Comparison of ENCODE assay signal across 1 cellular context in the genomic region with DNA sequence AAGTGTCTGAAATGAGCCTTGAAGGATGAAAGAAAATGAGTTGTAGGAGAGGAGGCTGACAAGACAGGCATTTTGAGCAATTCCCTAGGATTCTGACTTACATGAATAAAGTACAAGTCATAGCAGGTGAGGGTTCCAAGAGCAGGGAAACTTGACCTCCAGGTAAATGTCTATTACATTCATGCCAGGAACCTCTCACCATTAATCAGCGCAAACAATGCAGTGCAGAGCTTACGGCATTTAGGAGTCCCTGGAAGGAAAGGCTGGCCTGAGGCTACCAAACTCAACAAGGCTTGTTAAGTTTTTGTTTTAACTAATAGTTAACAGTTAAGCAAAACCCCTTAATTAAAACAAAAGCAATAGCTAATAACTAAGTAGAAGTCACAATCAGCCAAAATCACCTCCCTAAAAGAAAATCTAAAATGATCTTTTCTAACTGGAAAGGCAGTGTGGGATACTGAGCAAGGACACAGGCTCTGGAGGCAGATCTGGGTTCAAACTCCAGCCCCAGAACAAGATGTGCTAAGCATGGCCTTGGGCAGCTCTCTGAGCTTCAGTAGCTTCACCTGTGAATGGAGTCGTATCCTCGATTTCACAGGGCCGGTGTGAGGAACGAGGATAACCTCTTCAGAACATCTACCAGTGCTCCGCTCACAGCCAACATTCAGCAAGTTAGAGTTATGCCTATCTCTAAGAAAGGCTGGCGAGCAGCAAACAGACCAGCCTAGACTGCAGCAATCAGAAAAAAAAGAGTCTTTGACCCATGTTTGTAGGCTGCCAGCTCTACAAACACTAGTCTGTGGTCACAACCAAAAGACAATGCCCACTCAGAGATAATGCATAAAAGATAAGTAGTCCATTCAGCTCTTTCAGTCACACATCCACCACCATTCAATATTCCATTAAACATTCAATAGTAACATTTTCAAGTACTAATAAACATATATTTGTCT.
A peak's percentile ranks its signal among the peaks of the same experiment; 100 is the strongest.
TF ChIP-seq lines count a peak whose summit lies in the region.

No MANE protein-coding gene starts in this region.

TF ChIP-seq in HepG2, 621 proteins besides CTCF, POLR2A, EP300 and RAD21 (continued from another document):
- TF ChIP-seq, protein P1, sequence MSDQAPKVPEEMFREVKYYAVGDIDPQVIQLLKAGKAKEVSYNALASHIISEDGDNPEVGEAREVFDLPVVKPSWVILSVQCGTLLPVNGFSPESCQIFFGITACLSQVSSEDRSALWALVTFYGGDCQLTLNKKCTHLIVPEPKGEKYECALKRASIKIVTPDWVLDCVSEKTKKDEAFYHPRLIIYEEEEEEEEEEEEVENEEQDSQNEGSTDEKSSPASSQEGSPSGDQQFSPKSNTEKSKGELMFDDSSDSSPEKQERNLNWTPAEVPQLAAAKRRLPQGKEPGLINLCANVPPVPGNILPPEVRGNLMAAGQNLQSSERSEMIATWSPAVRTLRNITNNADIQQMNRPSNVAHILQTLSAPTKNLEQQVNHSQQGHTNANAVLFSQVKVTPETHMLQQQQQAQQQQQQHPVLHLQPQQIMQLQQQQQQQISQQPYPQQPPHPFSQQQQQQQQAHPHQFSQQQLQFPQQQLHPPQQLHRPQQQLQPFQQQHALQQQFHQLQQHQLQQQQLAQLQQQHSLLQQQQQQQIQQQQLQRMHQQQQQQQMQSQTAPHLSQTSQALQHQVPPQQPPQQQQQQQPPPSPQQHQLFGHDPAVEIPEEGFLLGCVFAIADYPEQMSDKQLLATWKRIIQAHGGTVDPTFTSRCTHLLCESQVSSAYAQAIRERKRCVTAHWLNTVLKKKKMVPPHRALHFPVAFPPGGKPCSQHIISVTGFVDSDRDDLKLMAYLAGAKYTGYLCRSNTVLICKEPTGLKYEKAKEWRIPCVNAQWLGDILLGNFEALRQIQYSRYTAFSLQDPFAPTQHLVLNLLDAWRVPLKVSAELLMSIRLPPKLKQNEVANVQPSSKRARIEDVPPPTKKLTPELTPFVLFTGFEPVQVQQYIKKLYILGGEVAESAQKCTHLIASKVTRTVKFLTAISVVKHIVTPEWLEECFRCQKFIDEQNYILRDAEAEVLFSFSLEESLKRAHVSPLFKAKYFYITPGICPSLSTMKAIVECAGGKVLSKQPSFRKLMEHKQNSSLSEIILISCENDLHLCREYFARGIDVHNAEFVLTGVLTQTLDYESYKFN (CRISPR knock-in tag; conservative IDR thresholded peaks at IDR 0.05): peak; percentile 38
- no peak for TF ChIP-seq E2F2 (CRISPR knock-in tag; IDR thresholded peaks at IDR 0.05; ENCODE audit: borderline replicate concordance)
- TF ChIP-seq ZEB1 (IDR thresholded peaks at IDR 0.05; ENCODE audit: insufficient replicate concordance, low read depth): no peak
- TF ChIP-seq KMT2A (CRISPR knock-in tag; IDR thresholded peaks at IDR 0.05): 0 out of 2 replicates have a peak, but pooled peaks have one; percentile 50
- peak; percentile 82 for TF ChIP-seq ZNF362 (CRISPR knock-in tag; IDR thresholded peaks at IDR 0.05; ENCODE audit: borderline replicate concordance)
- no peak for TF ChIP-seq ZNF660 (CRISPR knock-in tag; IDR thresholded peaks at IDR 0.05; ENCODE audit: borderline replicate concordance, low read depth)
- no peak for TF ChIP-seq FOXP1 (IDR thresholded peaks at IDR 0.05)
- TF ChIP-seq FOXP1 (CRISPR knock-in tag; IDR thresholded peaks at IDR 0.05): peak; percentile 6; the same call in 1 of the 2 replicates
- TF ChIP-seq ZNF138 (CRISPR knock-in tag; IDR thresholded peaks at IDR 0.05; ENCODE audit: low read depth): no peak
- no peak for TF ChIP-seq ZNF768 (CRISPR knock-in tag; IDR thresholded peaks at IDR 0.05)
- TF ChIP-seq ZNF326 (CRISPR knock-in tag; IDR thresholded peaks at IDR 0.05; ENCODE audit: borderline replicate concordance): no peak
- peak; percentile 2; the same call in 1 of the 2 replicates for TF ChIP-seq SMC3 (IDR thresholded peaks at IDR 0.05; ENCODE audit: low read length)
- TF ChIP-seq ZNF879 (CRISPR knock-in tag; IDR thresholded peaks at IDR 0.05): no peak
